ENCODE assay signal across 19 cellular contexts in genomic region chr3:109944836-109945235, GRCh38.
"Had no signal": no experiment of that assay in that cellular context is flagged by ENCODE, and none has a peak within 500 bp of the region (broad histone marks: within the 10 kb centered on the region; RNA-seq: fewer than 3 reads in every experiment).

No MANE protein-coding gene starts in this region.

- H3K4me3 ChIP-seq: dorsolateral prefrontal cortex, gastroesophageal sphincter, left ventricle myocardium inferior, lower lobe of right lung, neural progenitor cell, psoas muscle, right lobe of liver, skin epidermis, stomach, thoracic aorta, transverse colon had no signal

- H3K4me1 ChIP-seq: gastroesophageal sphincter, left ventricle myocardium inferior, lower lobe of right lung, neural progenitor cell, psoas muscle, right lobe of liver, stomach, transverse colon had no signal

- H3K36me3 ChIP-seq: gastroesophageal sphincter, left ventricle myocardium inferior, lower lobe of right lung, neural progenitor cell, right lobe of liver, stomach, thoracic aorta, transverse colon had no signal

- H3K4me2 ChIP-seq: neural progenitor cell had no signal

- H3K27me3 ChIP-seq: dorsolateral prefrontal cortex, gastroesophageal sphincter, neural progenitor cell, right lobe of liver, stomach, transverse colon had no signal

- H3K9me3 ChIP-seq: gastroesophageal sphincter, lower lobe of right lung, psoas muscle, right lobe of liver, stomach, thoracic aorta, transverse colon had no signal

- H3K27ac ChIP-seq: dorsolateral prefrontal cortex, gastroesophageal sphincter, left ventricle myocardium inferior, lower lobe of right lung, neural progenitor cell, psoas muscle, right lobe of liver, skin epidermis, stomach, thoracic aorta, transverse colon had no signal

- H3K9ac ChIP-seq: neural progenitor cell had no signal

- H2AFZ ChIP-seq: neural progenitor cell had no signal

- DNase-seq: cortex of kidney; dorsolateral prefrontal cortex; effector CD8-positive, alpha-beta T cell; glutamatergic neuron; immature natural killer cell; left ventricle myocardium inferior; lower lobe of right lung; psoas muscle; retina; right lobe of liver; stimulated activated CD4-positive, alpha-beta T cell treated with anti-CD3 and anti-CD28 coated beads, Interleukin-12 subunit alpha, Interleukin-12 subunit beta, amount 100 ng/mL, for 4 hours; stimulated activated naive CD4-positive, alpha-beta T cell; stomach; substantia nigra; transverse colon had no signal
